ENCODE assay signal across 1 cellular context in genomic region chr10:92290837-92291609, GRCh38.
A peak's percentile ranks its signal among the peaks of the same experiment; 100 is the strongest.
TF ChIP-seq lines count a peak whose summit lies in the region.

Gene CPEB3, minus strand, starts transcription at chr10:92291078. Its CDS starts 50,728 bp downstream, at chr10:92240350.
Gene MARCHF5, plus strand, starts transcription at chr10:92291167. Its CDS starts 328 bp downstream, at chr10:92291495.

TF ChIP-seq in GM12878, 131 proteins besides CTCF, POLR2A, EP300 and RAD21 (continued from another document and continues in another):
- TF ChIP-seq CUX1 (IDR thresholded peaks at IDR 0.05; ENCODE audit: insufficient replicate concordance, low read depth, low read length) = no peak
- peak; percentile 37 to 92 for TF ChIP-seq EGR1 (IDR thresholded peaks at IDR 0.05; ENCODE audit: borderline replicate concordance in 1 of 2, low read depth in 2 of 2, low read length in 2 of 2)
- TF ChIP-seq MYB (IDR thresholded peaks at IDR 0.05; ENCODE audit: borderline replicate concordance, low read depth, low read length) = no peak
- peak; percentile 73 for TF ChIP-seq EED (IDR thresholded peaks at IDR 0.05; ENCODE audit: low read depth)
- peak; percentile 98 for TF ChIP-seq IKZF1 (conservative IDR thresholded peaks at IDR 0.05)
- TF ChIP-seq SMAD1 (IDR thresholded peaks at IDR 0.05; ENCODE audit: low read depth, partially characterized antibody) = no peak
- no peak for TF ChIP-seq HDAC6 (IDR thresholded peaks at IDR 0.05; ENCODE audit: unreplicated experiment)
- no peak for TF ChIP-seq E4F1 (IDR thresholded peaks at IDR 0.05; ENCODE audit: borderline replicate concordance, partially characterized antibody)
- TF ChIP-seq RFX5 (IDR thresholded peaks at IDR 0.05; ENCODE audit: low read depth, low read length) = peak; percentile 13; the same call in 1 of the 2 replicates
- no peak for TF ChIP-seq IRF3 (IDR thresholded peaks at IDR 0.05)
- no peak for TF ChIP-seq IRF5 (IDR thresholded peaks at IDR 0.05; ENCODE audit: borderline replicate concordance)
- TF ChIP-seq LARP7 (IDR thresholded peaks at IDR 0.05) = peak; percentile 93
- no peak for TF ChIP-seq REST (IDR thresholded peaks at IDR 0.05; ENCODE audit: low read depth, low read length)
- no peak for TF ChIP-seq ZBTB11 (CRISPR knock-in tag; IDR thresholded peaks at IDR 0.05)
- no peak for TF ChIP-seq ZNF592 (IDR thresholded peaks at IDR 0.05)
- TF ChIP-seq ZNF274 (IDR thresholded peaks at IDR 0.05; ENCODE audit: insufficient read depth, insufficient read length) = no peak
- TF ChIP-seq NRF1 (conservative IDR thresholded peaks at IDR 0.05; ENCODE audit: low read depth, low read length) = 0 out of 2 replicates have a peak, but pooled peaks have one; percentile 33
- TF ChIP-seq JUND (IDR thresholded peaks at IDR 0.05; ENCODE audit: low read depth, low read length) = 0 out of 2 replicates have a peak, but pooled peaks have one; percentile 10
- TF ChIP-seq FOXM1 (IDR thresholded peaks at IDR 0.05; ENCODE audit: low read depth, low read length) = no peak
- peak; percentile 12; the same call in 1 of the 2 replicates for TF ChIP-seq ZNF384 (IDR thresholded peaks at IDR 0.05; ENCODE audit: borderline replicate concordance, low read depth, low read length)
- TF ChIP-seq USF2 (IDR thresholded peaks at IDR 0.05; ENCODE audit: borderline replicate concordance, low read depth, low read length) = no peak
- TF ChIP-seq IRF4 (IDR thresholded peaks at IDR 0.05; ENCODE audit: low read depth, low read length) = no peak; the same call in 1 of the 2 replicates
- TF ChIP-seq TAF1 (IDR thresholded peaks at IDR 0.05; ENCODE audit: borderline replicate concordance, low read depth, low read length) = peak; percentile 44; the same call in 1 of the 2 replicates
- no peak for TF ChIP-seq ZBTB33 (IDR thresholded peaks at IDR 0.05)
- TF ChIP-seq CEBPB (IDR thresholded peaks at IDR 0.05; ENCODE audit: borderline replicate concordance in 1 of 2, low read depth in 2 of 2, low read length in 2 of 2) = no peak
- peak; percentile 62; the same call in 1 of the 2 replicates for TF ChIP-seq TBL1XR1 (IDR thresholded peaks at IDR 0.05; ENCODE audit: low read depth, low read length)
